In genomic region chr21:30193201-30193600, GRCh38 we compare ENCODE assay signal across 21 cellular contexts. TPM values are rescaled to one million over a fixed set of nuclear protein-coding genes. Genes with fewer than 3 reads are reported as not detected.
DNase-seq lines count a peak whose midpoint lies in the region; ATAC-seq, FAIRE-seq and TF ChIP-seq lines count a peak whose summit lies in the region.
"Had no signal": no experiment of that assay in that cellular context is flagged by ENCODE, and none has a peak within 500 bp of the region (broad histone marks: within the 10 kb centered on the region; RNA-seq: fewer than 3 reads in every experiment).

No MANE protein-coding gene starts in this region.

- no peaks in the 10 kb centered on the region for H3K27me3 ChIP-seq in bronchial epithelial cell (ENCODE audit: control insufficient read depth, insufficient read depth, low read length)
- H3K27me3 ChIP-seq: BLaER1 treated with 17β-estradiol and CSF1 and Interleukin-3, amounts not matched to agents 10 nM and 100 nM had no signal

- no peak overlapping the region for H3K4me3 Mint-ChIP-seq in activated T-cell treated with anti-CD3 and anti-CD28 coated beads, Interleukin-2, amount 50 U/mL, for 72 hours
- H3K4me3 Mint-ChIP-seq: B cell; CD8-positive, alpha-beta memory T cell had no signal

- no peaks in the 10 kb centered on the region for H3K36me3 ChIP-seq in bronchial epithelial cell (ENCODE audit: control insufficient read depth, insufficient read depth, low read length)
- H3K36me3 ChIP-seq: BLaER1 treated with 17β-estradiol and CSF1 and Interleukin-3, amounts not matched to agents 10 nM and 100 nM; HAP-1 had no signal

- H3K4me1 Mint-ChIP-seq in activated T-cell treated with anti-CD3 and anti-CD28 coated beads, Interleukin-2, amount 50 U/mL, for 72 hours (ENCODE audit: low read depth), result no peaks in the 10 kb centered on the region
- H3K4me1 Mint-ChIP-seq: B cell; CD8-positive, alpha-beta memory T cell had no signal

- no peak for ATAC-seq in activated T-cell treated with anti-CD3 and anti-CD28 coated beads, Interleukin-2, amount 50 U/mL, for 72 hours (replicated peaks in 1 of 2)
- ATAC-seq in HG03521 (IDR thresholded peaks at IDR 0.05; ENCODE audit: unreplicated experiment), result no peak
- ATAC-seq: GM12878 had no signal

- H3K4me3 ChIP-seq in bronchial epithelial cell (ENCODE audit: low read depth, low read length), result no peak overlapping the region
- no peak overlapping the region for H3K4me3 ChIP-seq in epithelial cell of esophagus (ENCODE audit: low read length)
- H3K4me3 ChIP-seq: BLaER1 treated with 17β-estradiol and CSF1 and Interleukin-3, amounts not matched to agents 10 nM and 100 nM; GM12878; HAP-1 had no signal

- H3K9me3 Mint-ChIP-seq in activated T-cell treated with anti-CD3 and anti-CD28 coated beads, Interleukin-2, amount 50 U/mL, for 72 hours, result no peaks in the 10 kb centered on the region

- peak; percentile 56 for DNase-seq in bronchial epithelial cell (ENCODE audit: low read depth)
- DNase-seq in epithelial cell of esophagus (ENCODE audit: low read depth), result peak; percentile 54
- peak; percentile 1 for DNase-seq in iris pigment epithelial cell (ENCODE audit: low read depth)
- DNase-seq in NCI-H748 treated with DMSO at 0.1 percent for 48 hours (lab: John Stamatoyannopoulos, UW), result no peak
- no peak for DNase-seq in activated T-cell treated with anti-CD3 and anti-CD28 coated beads, Interleukin-2, amount 50 U/mL, for 72 hours
- DNase-seq: CD8-positive, alpha-beta memory T cell; COR-L47; DMS 273 treated with DMSO at 0.1 percent for 48 hours; DMS53; DND-41; EL; IMR-90 had no signal

- no peaks in the 10 kb centered on the region for H3K27me3 Mint-ChIP-seq in activated T-cell treated with anti-CD3 and anti-CD28 coated beads, Interleukin-2, amount 50 U/mL, for 72 hours (ENCODE audit: low read depth)
- H3K27me3 Mint-ChIP-seq: B cell; CD8-positive, alpha-beta memory T cell had no signal

- TF ChIP-seq CTCF in bronchial epithelial cell (IDR thresholded peaks at IDR 0.05; ENCODE audit: insufficient read depth, low read length, severe bottlenecking), result no peak
- TF ChIP-seq CTCF in epithelial cell of esophagus (IDR thresholded peaks at IDR 0.05; ENCODE audit: insufficient read depth, low read depth, low read length, missing control alignments), result no peak

- H3K36me3 Mint-ChIP-seq in activated T-cell treated with anti-CD3 and anti-CD28 coated beads, Interleukin-2, amount 50 U/mL, for 72 hours (ENCODE audit: insufficient read depth in 2 of 2), result no peaks in the 10 kb centered on the region
- H3K36me3 Mint-ChIP-seq: CD8-positive, alpha-beta memory T cell had no signal

- no peak overlapping the region for H3K27ac Mint-ChIP-seq in activated T-cell treated with anti-CD3 and anti-CD28 coated beads, Interleukin-2, amount 50 U/mL, for 72 hours
- H3K27ac Mint-ChIP-seq: B cell; CD8-positive, alpha-beta memory T cell had no signal

- FAIRE-seq in bronchial epithelial cell (lab: Jason Lieb, UNC), result no peak
- FAIRE-seq: GM12878, HTR-8/SVneo had no signal

RNA-seq across cellular contexts. Expression of gene CLDN8, which starts 22.7 kb away (rescaled TPM):
- 0.26 and 0.51 TPM in 2 replicates for total RNA-seq in bronchial epithelial cell
- total RNA-seq in activated T-cell treated with anti-CD3 and anti-CD28 coated beads, Interleukin-2, amount 50 U/mL, for 72 hours, result not detected
- total RNA-seq: A172; B cell; CD8-positive, alpha-beta memory T cell; G401; GM12878; H4; IMR-90 had no signal

RNA-seq across cellular contexts. Expression of gene CLDN17, which starts 26.6 kb away (rescaled TPM):
- 2.3 TPM in 1 of 2 replicates, not detected in the other for total RNA-seq in bronchial epithelial cell
- total RNA-seq in activated T-cell treated with anti-CD3 and anti-CD28 coated beads, Interleukin-2, amount 50 U/mL, for 72 hours, result not detected
- total RNA-seq: A172; B cell; CD8-positive, alpha-beta memory T cell; G401; GM12878; H4; IMR-90 had no signal

Comparison
In these comparisons a context has a peak if more than half of its experiments do, and no peak if none do; other contexts are left out.
1. DNase-seq: peak in bronchial epithelial cell (single experiment), epithelial cell of esophagus (single experiment) and iris pigment epithelial cell (single experiment); none in NCI-H748 treated with DMSO at 0.1 percent for 48 hours (single experiment) and activated T-cell treated with anti-CD3 and anti-CD28 coated beads, Interleukin-2, amount 50 U/mL, for 72 hours (0 of 2).